8 cellular contexts compared by ENCODE assay signal in the genomic region with DNA sequence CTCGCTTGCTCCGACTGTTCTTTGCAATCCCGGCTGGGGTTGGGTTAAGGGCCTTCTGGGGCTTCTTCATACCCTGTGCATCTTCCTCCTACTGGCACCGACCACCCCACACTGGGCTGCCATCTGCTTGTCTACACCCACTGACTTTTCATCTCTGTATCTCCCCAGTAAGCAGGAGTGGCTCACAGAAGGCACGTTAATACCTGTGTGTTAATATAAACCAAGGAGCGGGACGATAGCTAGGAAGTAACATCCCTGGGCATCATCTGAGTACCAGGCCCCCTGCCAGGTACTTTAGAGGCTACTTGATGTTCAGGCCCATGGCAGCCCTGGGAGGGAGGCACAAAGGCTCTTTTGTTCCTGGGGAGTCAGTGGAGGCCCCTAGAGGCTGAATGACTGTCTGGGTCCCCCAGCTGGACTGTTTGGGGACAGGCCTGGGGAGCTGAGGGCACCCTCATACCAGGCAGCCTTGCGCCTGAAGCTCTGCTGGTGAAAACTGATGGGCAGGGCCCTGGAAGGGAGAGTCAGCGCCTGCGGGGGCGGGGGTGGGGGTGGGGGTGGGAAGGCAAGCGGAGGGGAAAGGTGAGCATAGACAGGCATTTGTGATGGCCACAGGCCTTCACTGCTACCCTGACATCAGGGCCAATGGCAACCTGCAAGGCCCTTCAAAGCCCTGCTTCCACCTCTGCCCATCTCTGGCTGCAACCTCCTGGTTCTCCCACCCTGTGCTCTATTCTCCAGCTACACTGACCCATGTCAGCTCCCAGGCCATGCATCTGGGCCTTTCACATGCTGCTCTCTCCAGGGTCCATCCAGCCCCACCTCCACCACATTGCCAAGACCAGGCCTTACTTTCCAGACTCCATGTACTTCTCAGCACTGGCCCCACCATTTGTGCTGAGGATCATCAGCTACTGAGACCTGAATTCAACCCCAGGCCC. TPM values are rescaled to one million over a fixed set of nuclear protein-coding genes. Genes with fewer than 3 reads are reported as not detected.
DNase-seq lines count a peak whose midpoint lies in the region; ATAC-seq and TF ChIP-seq lines count a peak whose summit lies in the region.

No MANE protein-coding gene starts in this region.

- H3K36me3 Mint-ChIP-seq in Calu3 (ENCODE audit: insufficient read depth, unreplicated experiment) (no peaks in the 10 kb centered on the region), IgD-negative memory B cell (no peaks in the 10 kb centered on the region), memory B cell (no peaks in the 10 kb centered on the region)

- in situ Hi-C loops in astrocyte of the spinal cord (cut with HindIII; ENCODE audit: low sequenced_read_pairs) = no loop called here

- no peak for TF ChIP-seq POLR2A in tibial nerve (IDR thresholded peaks at IDR 0.05)

- peak overlapping the region; percentile 75 to 94 (median 92) for H3K27ac ChIP-seq in tibial nerve

- peaks cover 0 to 22% (median 7%) of the 10 kb centered on the region in 4 donors for H3K4me1 ChIP-seq in tibial nerve

- intact Hi-C loops in Calu3 (cut with micrococcal nuclease; ENCODE audit: unreplicated experiment) = loop anchor here (1.0 to 5.0 kb wide), 3 partner anchors 61 to 211 kb away; no protein-coding TSS in a partner anchor

- no peak for TF ChIP-seq EP300 in tibial nerve (IDR thresholded peaks at IDR 0.05)

- H3K9me3 Mint-ChIP-seq in Calu3 (ENCODE audit: low read depth, unreplicated experiment) = no peaks in the 10 kb centered on the region
- no peaks in the 10 kb centered on the region for H3K9me3 Mint-ChIP-seq in IgD-negative memory B cell
- no peaks in the 10 kb centered on the region for H3K9me3 Mint-ChIP-seq in memory B cell

- peak overlapping the region; percentile 49 for H3K4me3 ChIP-seq in astrocyte of the spinal cord (ENCODE audit: low read depth, low read length)
- peak overlapping the region; percentile 20 to 57 (median 42) for H3K4me3 ChIP-seq in tibial nerve

- no TSS peak for BruUV-seq in Calu3 (replicated peaks; lab: Mats Ljungman, UMichigan)

- H3K27ac Mint-ChIP-seq in Calu3 (ENCODE audit: unreplicated experiment) (peak overlapping the region; percentile 79), IgD-negative memory B cell (peak overlapping the region; percentile 73 to 95 (median 76)), memory B cell (peak overlapping the region; percentile 91)

- H3K4me1 Mint-ChIP-seq in Calu3 (ENCODE audit: low read depth, unreplicated experiment) = peaks cover 9% of the 10 kb centered on the region
- peaks cover 6 to 9% (median 7%) of the 10 kb centered on the region in 3 donors for H3K4me1 Mint-ChIP-seq in IgD-negative memory B cell
- H3K4me1 Mint-ChIP-seq in memory B cell = peaks cover 7% of the 10 kb centered on the region

- no peaks in the 10 kb centered on the region for H3K27me3 Mint-ChIP-seq in Calu3 (ENCODE audit: unreplicated experiment)
- no peaks in the 10 kb centered on the region for H3K27me3 Mint-ChIP-seq in IgD-negative memory B cell
- no peaks in the 10 kb centered on the region for H3K27me3 Mint-ChIP-seq in memory B cell

- CTCF ChIA-PET in Calu3 (lab: Charles Lee) = interaction anchor here (0.6 to 2.2 kb wide), 19 partner anchors 8 to 215 kb away, joined by 3 to 8 read pairs (median 3); no protein-coding TSS in a partner anchor

- no peaks in the 10 kb centered on the region for H3K27me3 ChIP-seq in tibial nerve

- DNase-seq in Calu3 (peak; percentile 46), astrocyte of the spinal cord (ENCODE audit: low read depth, low spot score) (no peak), memory B cell (ENCODE audit: low spot score in 2 of 2) (no peak), tibial nerve (ENCODE audit: low spot score in 2 of 2) (no peak), SIG-M5 (lab: John Stamatoyannopoulos, UW) (no peak)

- H3K36me3 ChIP-seq in tibial nerve = no peaks in the 10 kb centered on the region

- TF ChIP-seq CTCF in Calu3 (IDR thresholded peaks at IDR 0.05; ENCODE audit: unreplicated experiment) (no peak), astrocyte of the spinal cord (IDR thresholded peaks at IDR 0.05; ENCODE audit: low read depth, low read length) (no peak), tibial nerve (IDR thresholded peaks at IDR 0.05) (no peak)

- WGBS in tibial nerve, 2 donors = 59% methylated on average over 12 of the region's 12 CpGs

- peak; percentile 1 for ATAC-seq in memory B cell (ENCODE audit: low read depth)
- ATAC-seq in HG03280 (IDR thresholded peaks at IDR 0.05; ENCODE audit: unreplicated experiment) = no peak
- ATAC-seq in HG03095 (IDR thresholded peaks at IDR 0.05; ENCODE audit: unreplicated experiment) = no peak

- H3K4me3 Mint-ChIP-seq in Calu3 (ENCODE audit: low read depth, unreplicated experiment) (peak overlapping the region; percentile 57), IgD-negative memory B cell (peak overlapping the region in 3 of 4 donors; percentile 4 to 80 (median 35)), memory B cell (peak overlapping the region; percentile 61)

- H3K9me3 ChIP-seq in tibial nerve = no peaks in the 10 kb centered on the region

RNA-seq across cellular contexts. Expression of a gene that starts 34.2 kb away (rescaled TPM):
- total RNA-seq in Calu3 (2022) = 2.5 and 4.3 TPM in 2 replicates
- polyA plus RNA-seq in IgD-negative memory B cell = 6.5 TPM
- 1 to 10 TPM; 1.3 to 5.1 (median 1.8) TPM for total RNA-seq in tibial nerve

RNA-seq across cellular contexts. Expression of a gene that starts 45.3 kb away (rescaled TPM):
- total RNA-seq in Calu3 (2022) = 99.0 and 100.0 TPM in 2 replicates
- polyA plus RNA-seq in IgD-negative memory B cell = 17.7 TPM
- total RNA-seq in tibial nerve = 10 to 100 TPM; 55.9 to 60.3 (median 58.7) TPM
